Comparison of ENCODE assay signal across 27 cellular contexts in the genomic region with DNA sequence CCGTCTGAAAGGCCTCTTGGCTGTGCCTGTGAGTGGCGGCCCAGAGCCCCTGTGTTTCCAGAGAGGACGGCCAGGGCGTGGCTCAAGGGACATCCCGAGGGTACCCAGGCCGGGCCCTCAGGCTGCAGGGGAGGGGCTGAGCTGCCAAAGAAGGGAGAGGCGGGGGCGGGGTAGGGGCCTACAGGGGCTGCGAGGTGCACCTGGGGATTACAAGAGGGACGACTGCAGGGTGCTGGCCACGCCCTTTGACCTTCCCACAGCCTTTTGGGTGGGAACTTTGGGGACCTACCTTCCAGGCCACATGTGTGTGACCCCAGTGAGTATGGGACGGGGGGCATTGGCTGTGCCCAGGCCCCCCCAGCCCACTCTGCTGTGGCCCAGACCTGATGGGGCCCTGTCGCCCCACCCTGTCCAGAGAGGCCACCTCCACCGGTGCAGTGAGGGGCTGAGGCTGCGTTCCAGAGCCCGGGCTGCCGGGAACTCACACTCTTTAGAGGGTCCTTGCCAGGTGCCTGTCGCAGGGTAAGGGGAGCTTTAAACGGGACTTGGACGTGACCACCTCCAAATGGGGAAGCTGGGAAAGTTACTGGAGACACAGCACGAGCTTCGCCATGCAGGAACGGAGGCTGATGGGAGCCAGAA. TPM values are rescaled to one million over a fixed set of nuclear protein-coding genes. Genes with fewer than 3 reads are reported as not detected.
"Had no signal": no experiment of that assay in that cellular context is flagged by ENCODE, and none has a peak within 500 bp of the region (broad histone marks: within the 10 kb centered on the region; RNA-seq: fewer than 3 reads in every experiment).

No MANE protein-coding gene starts in this region.

- DNase-seq: colonic mucosa; dermis blood vessel endothelial cell; esophagus squamous epithelium; foreskin fibroblast; immature natural killer cell; left colon; occipital lobe; stimulated activated CD4-positive, alpha-beta T cell treated with anti-CD3 and anti-CD28 coated beads, Interleukin-2, amount 100 ng/mL, for 24 hours; stimulated activated CD4-positive, alpha-beta T cell treated with anti-CD3 and anti-CD28 coated beads, Interleukin-4, amount 100 ng/mL, for 4 hours; stimulated activated naive B cell treated with anti-CD40 and anti-IgM and Interleukin-4, amounts not matched to agents 10 μg/mL and 1 μg/mL and 100 μg/mL, for 72 hours; stimulated activated naive CD8-positive, alpha-beta T cell treated with anti-CD3 and anti-CD28 coated beads, Interleukin-15, amount 100 ng/mL, for 72 hours; substantia nigra; trophoblast cell had no signal

- H3K4me1 ChIP-seq: colonic mucosa, esophagus squamous epithelium, gastroesophageal sphincter, neural progenitor cell, pancreas had no signal

- H3K27ac ChIP-seq: colonic mucosa, esophagus squamous epithelium, gastroesophageal sphincter, neural progenitor cell, pancreas, skin epidermis had no signal

- H3K4me3 Mint-ChIP-seq: immature natural killer cell; naive thymus-derived CD8-positive, alpha-beta T cell; neural progenitor cell; stimulated activated naive B cell treated with anti-CD40 and anti-IgM and Interleukin-4, amounts not matched to agents 10 μg/mL and 1 μg/mL and 100 μg/mL, for 72 hours; stimulated activated naive CD8-positive, alpha-beta T cell treated with anti-CD3 and anti-CD28 coated beads, Interleukin-15, amount 100 ng/mL, for 72 hours had no signal

- H3K9me3 ChIP-seq: colonic mucosa, pancreas had no signal

- H3K36me3 ChIP-seq: colonic mucosa, esophagus squamous epithelium, gastroesophageal sphincter, neural progenitor cell, pancreas had no signal

- H3K27ac Mint-ChIP-seq: immature natural killer cell; naive thymus-derived CD8-positive, alpha-beta T cell; progenitor cell of endocrine pancreas; stimulated activated naive B cell treated with anti-CD40 and anti-IgM and Interleukin-4, amounts not matched to agents 10 μg/mL and 1 μg/mL and 100 μg/mL, for 72 hours; stimulated activated naive CD8-positive, alpha-beta T cell treated with anti-CD3 and anti-CD28 coated beads, Interleukin-15, amount 100 ng/mL, for 72 hours had no signal

- H3K36me3 Mint-ChIP-seq: immature natural killer cell; naive thymus-derived CD8-positive, alpha-beta T cell; neural progenitor cell; stimulated activated naive B cell treated with anti-CD40 and anti-IgM and Interleukin-4, amounts not matched to agents 10 μg/mL and 1 μg/mL and 100 μg/mL, for 72 hours had no signal

- H3K27me3 Mint-ChIP-seq: stimulated activated naive CD8-positive, alpha-beta T cell treated with anti-CD3 and anti-CD28 coated beads, Interleukin-15, amount 100 ng/mL, for 72 hours had no signal

- H3K4me3 ChIP-seq: colonic mucosa, esophagus squamous epithelium, gastroesophageal sphincter, neural progenitor cell, pancreas, skin epidermis had no signal

- H3K27me3 ChIP-seq: colonic mucosa, neural progenitor cell, pancreas had no signal

- H3K9me3 Mint-ChIP-seq: immature natural killer cell; naive thymus-derived CD8-positive, alpha-beta T cell; neural progenitor cell; stimulated activated naive B cell treated with anti-CD40 and anti-IgM and Interleukin-4, amounts not matched to agents 10 μg/mL and 1 μg/mL and 100 μg/mL, for 72 hours; stimulated activated naive CD8-positive, alpha-beta T cell treated with anti-CD3 and anti-CD28 coated beads, Interleukin-15, amount 100 ng/mL, for 72 hours had no signal

- H3K4me1 Mint-ChIP-seq: immature natural killer cell; stimulated activated naive B cell treated with anti-CD40 and anti-IgM and Interleukin-4, amounts not matched to agents 10 μg/mL and 1 μg/mL and 100 μg/mL, for 72 hours; stimulated activated naive CD8-positive, alpha-beta T cell treated with anti-CD3 and anti-CD28 coated beads, Interleukin-15, amount 100 ng/mL, for 72 hours had no signal

- ATAC-seq: gastroesophageal sphincter; left colon; naive thymus-derived CD8-positive, alpha-beta T cell; pancreas; sciatic nerve; stimulated activated naive B cell treated with anti-CD40 and anti-IgM and Interleukin-4, amounts not matched to agents 10 μg/mL and 1 μg/mL and 100 μg/mL, for 72 hours; stimulated activated naive CD8-positive, alpha-beta T cell treated with anti-CD3 and anti-CD28 coated beads, Interleukin-15, amount 100 ng/mL, for 72 hours had no signal

RNA-seq across cellular contexts. Expression of gene NKX6-2, which starts 19.0 kb away (rescaled TPM):
- total RNA-seq: cerebellum; colonic mucosa; dermis blood vessel endothelial cell; gastroesophageal sphincter; left colon; liver; lung microvascular endothelial cell; mesenteric fat pad; mononuclear cell; naive thymus-derived CD8-positive, alpha-beta T cell; occipital lobe; urinary bladder had no signal
- polyA plus RNA-seq: immature natural killer cell, keratinocyte had no signal
